8 cellular contexts compared by ENCODE assay signal in genomic region chr1:178341218-178341956, GRCh38.
DNase-seq lines count a peak whose midpoint lies in the region; ATAC-seq and TF ChIP-seq lines count a peak whose summit lies in the region.

No MANE protein-coding gene starts in this region.

- CTCF ChIA-PET in HEK293T (lab: Yijun Ruan, JAX) = no interaction called here
- CTCF ChIA-PET in MCF 10A (lab: Yijun Ruan, JAX) = interaction anchor here (0.6 to 9.5 kb wide), 12 partner anchors 11 to 394 kb away, joined by 3 to 90 read pairs (median 3); no protein-coding TSS in a partner anchor

- H3K4me3 ChIP-seq in iPS-18a (ENCODE audit: low read length) = peak overlapping the region; percentile 57
- peak overlapping the region; percentile 60 to 66 (median 63) for H3K4me3 ChIP-seq in skeletal muscle tissue (ENCODE audit: low read length in 3 of 3)

- peak overlapping the region; percentile 81 for H3K4me3 Mint-ChIP-seq in MCF 10A (ENCODE audit: unreplicated experiment)

- H3K27ac Mint-ChIP-seq in MCF 10A (ENCODE audit: low read depth, unreplicated experiment) = peak overlapping the region; percentile 86

- no TSS peak for BruUV-seq in MCF 10A (replicated peaks; lab: Mats Ljungman, UMichigan)

- POLR2A ChIA-PET in HEK293T (lab: Yijun Ruan, JAX) = no interaction called here
- POLR2A ChIA-PET in MCF 10A (lab: Yijun Ruan, JAX) = interaction anchor here (0.6 to 2.6 kb wide), 13 partner anchors 9 to 368 kb away, joined by 3 to 17 read pairs (median 3); no protein-coding TSS in a partner anchor

- H3K4me1 ChIP-seq in iPS-18a (ENCODE audit: control insufficient read depth, low read depth, low read length) (peaks cover 51% of the 10 kb centered on the region), skeletal muscle tissue (ENCODE audit: control insufficient read depth in 3 of 3, insufficient read depth in 3 of 3, low read length in 3 of 3) (peaks cover 4 to 35% (median 18%) of the 10 kb centered on the region in 3 donors)

- no peaks in the 10 kb centered on the region for H3K9me3 Mint-ChIP-seq in MCF 10A (ENCODE audit: unreplicated experiment)

- H3K9ac ChIP-seq in iPS-18a (ENCODE audit: low read length) (peak overlapping the region; percentile 66), skeletal muscle tissue (ENCODE audit: low read depth in 1 of 3, low read length in 3 of 3) (peak overlapping the region; percentile 75 to 85 (median 77))

- H3K9me3 ChIP-seq in iPS-18a (ENCODE audit: control insufficient read depth, low read depth, low read length) (no peaks in the 10 kb centered on the region), skeletal muscle tissue (ENCODE audit: control insufficient read depth in 3 of 3, low read length in 3 of 3) (no peaks in the 10 kb centered on the region)

- ATAC-seq in GM21825 (IDR thresholded peaks at IDR 0.05; ENCODE audit: unreplicated experiment) (no peak), HG03045 (IDR thresholded peaks at IDR 0.05; ENCODE audit: unreplicated experiment) (no peak)

- H3K36me3 ChIP-seq in iPS-18a (ENCODE audit: control insufficient read depth, low read depth, low read length) (no peaks in the 10 kb centered on the region), skeletal muscle tissue (ENCODE audit: control insufficient read depth in 3 of 3, insufficient read depth in 3 of 3, low read length in 3 of 3) (no peaks in the 10 kb centered on the region)

- no peak for TF ChIP-seq CTCF in MCF 10A (IDR thresholded peaks at IDR 0.05; ENCODE audit: unreplicated experiment)

- H3K27ac ChIP-seq in iPS-18a (ENCODE audit: low read length) (peak overlapping the region; percentile 29), skeletal muscle tissue (ENCODE audit: low read depth, low read length) (peak overlapping the region; percentile 87)

- no peaks in the 10 kb centered on the region for H3K27me3 ChIP-seq in iPS-18a (ENCODE audit: control insufficient read depth, insufficient read depth, low read length)
- no peaks in the 10 kb centered on the region for H3K27me3 ChIP-seq in skeletal muscle tissue (ENCODE audit: control insufficient read depth in 3 of 3, insufficient read depth in 3 of 3, low read length in 3 of 3)

- H3K27me3 Mint-ChIP-seq in MCF 10A (ENCODE audit: insufficient read depth, unreplicated experiment) = no peaks in the 10 kb centered on the region

- intact Hi-C loops in MCF 10A (cut with micrococcal nuclease) = no loop called here

- peaks cover 43% of the 10 kb centered on the region for H3K4me1 Mint-ChIP-seq in MCF 10A (ENCODE audit: insufficient read depth, unreplicated experiment)

- DNase-seq in HEK293T (ENCODE audit: extremely low spot score) = peak; percentile 9
- peak; percentile 97 for DNase-seq in MCF 10A (ENCODE audit: unreplicated experiment)
- no peak for DNase-seq in NCI-H2081 treated with DMSO at 0.1 percent for 48 hours (lab: John Stamatoyannopoulos, UW)
- DNase-seq in NCI-H526 treated with DMSO at 0.1 percent for 48 hours (lab: John Stamatoyannopoulos, UW) = no peak

- H3K36me3 Mint-ChIP-seq in MCF 10A (ENCODE audit: insufficient read depth, unreplicated experiment) = no peaks in the 10 kb centered on the region

TF ChIP-seq in HEK293T, 16 proteins besides CTCF, POLR2A, EP300 and RAD21:
- TF ChIP-seq SUZ12 (IDR thresholded peaks at IDR 0.05) (no peak), FOXM1 (IDR thresholded peaks at IDR 0.05; ENCODE audit: borderline replicate concordance) (no peak), PKNOX1 (IDR thresholded peaks at IDR 0.05) (no peak), BHLHE40 (IDR thresholded peaks at IDR 0.05; ENCODE audit: borderline replicate concordance) (no peak), ELF4 (IDR thresholded peaks at IDR 0.05) (no peak), TARDBP (IDR thresholded peaks at IDR 0.05) (no peak), LEF1 (IDR thresholded peaks at IDR 0.05; ENCODE audit: borderline replicate concordance) (no peak), HDGF (IDR thresholded peaks at IDR 0.05; ENCODE audit: borderline replicate concordance) (no peak), FOXA1 (IDR thresholded peaks at IDR 0.05) (no peak), SP1 (IDR thresholded peaks at IDR 0.05) (no peak), ARNT (IDR thresholded peaks at IDR 0.05) (no peak), ZNF384 (IDR thresholded peaks at IDR 0.05) (no peak), NFRKB (IDR thresholded peaks at IDR 0.05) (no peak), CTBP1 (IDR thresholded peaks at IDR 0.05; ENCODE audit: borderline replicate concordance) (no peak)

Comparison
In these comparisons a context has a peak if more than half of its experiments do, and no peak if none do; other contexts are left out.
1. DNase-seq: peak in HEK293T (single experiment) and MCF 10A (single experiment); none in NCI-H2081 treated with DMSO at 0.1 percent for 48 hours (single experiment) and NCI-H526 treated with DMSO at 0.1 percent for 48 hours (single experiment).